In the genomic region with DNA sequence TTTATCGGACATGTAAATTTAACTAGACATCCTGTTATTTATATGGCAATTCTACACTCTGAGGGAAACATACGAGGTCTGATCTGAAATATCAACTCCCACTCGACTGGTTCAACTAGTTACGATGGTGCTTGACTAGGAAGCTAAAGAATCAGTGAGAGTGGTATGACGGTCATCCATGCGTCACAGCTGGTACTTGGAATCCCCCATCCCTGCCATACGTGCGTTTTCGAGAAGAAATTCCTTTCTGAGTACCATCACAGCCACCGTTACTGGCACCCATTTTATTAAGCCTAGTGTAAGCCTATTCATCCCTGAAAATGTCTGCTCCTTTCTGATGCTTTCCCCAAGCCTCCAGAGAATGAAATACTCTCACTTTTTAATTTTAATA, we compare ENCODE assay signal across 9 cellular contexts. TPM values are rescaled to one million over a fixed set of nuclear protein-coding genes. Genes with fewer than 3 reads are reported as not detected.
DNase-seq lines count a peak whose midpoint lies in the region; ATAC-seq and TF ChIP-seq lines count a peak whose summit lies in the region.
"Had no signal": no experiment of that assay in that cellular context is flagged by ENCODE, and none has a peak within 500 bp of the region (broad histone marks: within the 10 kb centered on the region; RNA-seq: fewer than 3 reads in every experiment).

No MANE protein-coding gene starts in this region.

- POLR2A ChIA-PET in Panc1 (lab: Charles Lee): no interaction called here

- ATAC-seq in heart right ventricle (no peak), Panc1 (peak; percentile 19; the same call in 1 of the 2 replicates), GM21423 (IDR thresholded peaks at IDR 0.05; ENCODE audit: unreplicated experiment) (no peak), GM19023 (IDR thresholded peaks at IDR 0.05; ENCODE audit: unreplicated experiment) (no peak)

- TF ChIP-seq CTCF in heart right ventricle (IDR thresholded peaks at IDR 0.05) (no peak), Panc1 (IDR thresholded peaks at IDR 0.05) (no peak), adrenal gland (IDR thresholded peaks at IDR 0.05) (no peak)

- H3K27ac ChIP-seq in heart right ventricle: peak overlapping the region in 9 of 10 donors; percentile 34 to 93 (median 68)
- H3K27ac ChIP-seq in Panc1 (ENCODE audit: low read length): no peak overlapping the region
- peak overlapping the region in 2 of 5 donors; percentile 64 to 65 for H3K27ac ChIP-seq in adrenal gland

- WGBS in heart right ventricle, 2 donors: 1 to 2% methylated on average over 10 of the region's 10 CpGs
- whole genome bisulfite sequencing in adrenal gland, 4 donors: 0 to 47% (median 15%) methylated on average over 9 to 10 of the region's 10 CpGs

- H3K27me3 ChIP-seq in heart right ventricle: peaks cover 0 to 55% (median 0%) of the 10 kb centered on the region in 7 donors
- H3K27me3 ChIP-seq in Panc1 (ENCODE audit: control insufficient read depth, insufficient read depth, low read length): no peaks in the 10 kb centered on the region
- H3K27me3 ChIP-seq in adrenal gland: no peaks in the 10 kb centered on the region

- H3K4me1 ChIP-seq in heart right ventricle (peaks cover 0 to 20% (median 10%) of the 10 kb centered on the region in 9 donors), Panc1 (ENCODE audit: control insufficient read depth, insufficient read depth, low read length) (no peaks in the 10 kb centered on the region), adrenal gland (replicated peaks in 1 of 2) (no peaks in the 10 kb centered on the region)

- H3K4me3 ChIP-seq in heart right ventricle (peak overlapping the region; percentile 10 to 88 (median 77)), Panc1 (ENCODE audit: low read depth in 2 of 2, low read length in 2 of 2) (peak overlapping the region; percentile 63), adrenal gland (peak overlapping the region in 1 of 4 donors; percentile 73), iPS-18c (ENCODE audit: insufficient read depth, low read depth, low read length) (peak overlapping the region; percentile 47)

- CTCF ChIA-PET in Panc1 (lab: Charles Lee): no interaction called here

- BruUV-seq in Panc1 (replicated peaks; lab: Mats Ljungman, UMichigan): no TSS peak

- H3K9me3 ChIP-seq in heart right ventricle: peaks cover 0 to 11% (median 0%) of the 10 kb centered on the region in 11 donors
- no peaks in the 10 kb centered on the region for H3K9me3 ChIP-seq in Panc1 (ENCODE audit: control insufficient read depth, insufficient read depth, low read depth, low read length)
- no peaks in the 10 kb centered on the region for H3K9me3 ChIP-seq in adrenal gland (replicated peaks in 1 of 3)
- no peaks in the 10 kb centered on the region for H3K9me3 ChIP-seq in iPS-18c (ENCODE audit: control insufficient read depth, insufficient read depth, low read length)
- H3K9me3 ChIP-seq: mucosa of descending colon had no signal

- no peak for TF ChIP-seq POLR2A in adrenal gland (IDR thresholded peaks at IDR 0.05)

- in situ Hi-C loops in Panc1 (cut with HindIII; ENCODE audit: low pct_unique_long_range_greater_than_20kb, low sequenced_read_pairs): no loop called here

- DNase-seq in heart right ventricle (no peak), cardiac septum (ENCODE audit: low spot score) (no peak), Panc1 (ENCODE audit: low read depth, low spot score) (no peak), adrenal gland (peak in 5 of 7 donors; percentile 25 to 63 (median 37))
- peak; percentile 12 for DNase-seq in stimulated activated CD4-positive, alpha-beta T cell treated with anti-CD3 and anti-CD28 coated beads, Interleukin-2, amount 100 ng/mL, for 4 hours (ENCODE audit: low read depth)

- peaks cover 0 to 16% (median 0%) of the 10 kb centered on the region in 9 donors for H3K36me3 ChIP-seq in heart right ventricle
- no peaks in the 10 kb centered on the region; the same call in 1 of the 2 replicates for H3K36me3 ChIP-seq in Panc1 (ENCODE audit: control insufficient read depth, insufficient read depth, low read length)
- H3K36me3 ChIP-seq in adrenal gland (replicated peaks in 1 of 2): peaks cover 0 to 7% of the 10 kb centered on the region in 2 donors

- intact Hi-C loops in heart right ventricle (cut with DNase I): no loop called here
- intact Hi-C loops in cardiac septum (cut with DNase I): loop anchor here (5.0 kb wide), 1 partner anchor 34 kb away; no protein-coding TSS in a partner anchor
- intact Hi-C loops in Panc1 (cut with micrococcal nuclease; ENCODE audit: unreplicated experiment): no loop called here
- intact Hi-C loops in adrenal gland (cut with DNase I): no loop called here

RNA-seq across cellular contexts. Expression of a gene that starts 0.7 kb away (rescaled TPM):
- 1 to 10 TPM; 3.1 to 7.3 (median 4.7) TPM for total RNA-seq in heart right ventricle
- polyA plus RNA-seq in heart right ventricle: 1 to 10 TPM; 5.9 to 6.9 TPM
- 6.8 TPM for total RNA-seq in cardiac septum
- 8.2 TPM for total RNA-seq in Panc1 (2021; ENCODE audit: unreplicated experiment)
- polyA plus RNA-seq in Panc1 (2012; ENCODE audit: insufficient read length): 2.2 TPM
- total RNA-seq in adrenal gland: 1 to 10 TPM; 1.1 to 6.8 (median 5.0) TPM
- polyA plus RNA-seq in adrenal gland: 1 to 10 TPM; 4.2 to 5.7 (median 5.2) TPM

RNA-seq across cellular contexts. Expression of a gene that starts 20.6 kb away (rescaled TPM):
- total RNA-seq in heart right ventricle (100 to 1,000 TPM in 7 of 10 donors, 10 to 100 TPM in 3; 64.9 to 149 (median 101) TPM), cardiac septum (60.8 TPM), Panc1 (2021; ENCODE audit: unreplicated experiment) (not detected), adrenal gland (under 1 TPM in 1 of 8 donors, not detected in 7; 0.14 TPM)
- polyA plus RNA-seq in heart right ventricle (10 to 100 TPM in 1 of 2 donors, 1 to 10 TPM in 1; 4.3 to 18.1 TPM), adrenal gland (not detected)
- not detected for polyA plus RNA-seq in Panc1 (2012; ENCODE audit: insufficient read length)

RNA-seq across cellular contexts. Expression of a gene that starts 48.2 kb away (rescaled TPM):
- total RNA-seq in heart right ventricle (10 to 100 TPM in 2 of 10 donors, 1 to 10 TPM in 8; 1.4 to 21.0 (median 4.4) TPM), cardiac septum (1.3 TPM), Panc1 (2021; ENCODE audit: unreplicated experiment) (not detected), adrenal gland (10 to 100 TPM in 6 of 8 donors, 1 to 10 TPM in 2; 1.0 to 23.4 (median 16.7) TPM)
- polyA plus RNA-seq in heart right ventricle (10 to 100 TPM in 1 of 2 donors, 1 to 10 TPM in 1; 1.1 to 18.9 TPM), adrenal gland (1 to 10 TPM in 2 of 3 donors, under 1 TPM in 1; 0.86 to 9.2 (median 8.5) TPM)
- not detected for polyA plus RNA-seq in Panc1 (2012; ENCODE audit: insufficient read length)

Comparison
In these comparisons a context has a peak if more than half of its experiments do, and no peak if none do; other contexts are left out.
1. DNase-seq: peak in adrenal gland (5 of 7) and stimulated activated CD4-positive, alpha-beta T cell treated with anti-CD3 and anti-CD28 coated beads, Interleukin-2, amount 100 ng/mL, for 4 hours (single experiment); none in heart right ventricle (0 of 2), cardiac septum (single experiment) and Panc1 (single experiment).
2. RNA of a gene that starts 20.6 kb away (total RNA-seq): 64.9 to 149 TPM in heart right ventricle and 60.8 TPM in cardiac septum (single experiment); not detected in Panc1 (single experiment) and 0.14 TPM in adrenal gland; every median in the first group is over 10 times any median in the second.